Comparison of ENCODE assay signal across 17 cellular contexts in genomic region chr16:1839554-1839953, GRCh38. TPM values are rescaled to one million over a fixed set of nuclear protein-coding genes. Genes with fewer than 3 reads are reported as not detected.
DNase-seq lines count a peak whose midpoint lies in the region; ATAC-seq, FAIRE-seq and TF ChIP-seq lines count a peak whose summit lies in the region.
"Had no signal": no experiment of that assay in that cellular context is flagged by ENCODE, and none has a peak within 500 bp of the region (broad histone marks: within the 10 kb centered on the region; RNA-seq: fewer than 3 reads in every experiment).

No MANE protein-coding gene starts in this region.

- H3K27me3 ChIP-seq in keratinocyte (ENCODE audit: control insufficient read depth, extremely low read depth, insufficient read depth, low read length), result no peaks in the 10 kb centered on the region
- no peaks in the 10 kb centered on the region for H3K27me3 ChIP-seq in dorsolateral prefrontal cortex
- no peaks in the 10 kb centered on the region for H3K27me3 ChIP-seq in SK-N-SH (ENCODE audit: insufficient read depth)
- H3K27me3 ChIP-seq: BLaER1, sigmoid colon had no signal

- ATAC-seq in HG03139 (IDR thresholded peaks at IDR 0.05; ENCODE audit: unreplicated experiment), result no peak
- ATAC-seq: activated CD8-positive, alpha-beta memory T cell treated with anti-CD3 and anti-CD28 coated beads, Interleukin-2, amount 10 ng/mL, durations not matched to agents 7 days and 5 days; naive thymus-derived CD8-positive, alpha-beta T cell had no signal

- no peaks in the 10 kb centered on the region for H3K9me2 ChIP-seq in SK-N-SH

- H3K4me2 ChIP-seq in keratinocyte (ENCODE audit: control insufficient read depth, extremely low read depth, insufficient read depth, low read depth, low read length), result peak overlapping the region; percentile 52
- no peak overlapping the region for H3K4me2 ChIP-seq in SK-N-SH
- H3K4me2 ChIP-seq: BLaER1 had no signal

- TF ChIP-seq CTCF in NB4 (IDR thresholded peaks at IDR 0.05; ENCODE audit: low read depth, low read length) (no peak), cardiac fibroblast (IDR thresholded peaks at IDR 0.05; ENCODE audit: low read depth, low read length) (no peak), keratinocyte (optimal IDR thresholded peaks at IDR 0.05 in 1 of 3, IDR thresholded peaks at IDR 0.05 in 1 of 3, conservative IDR thresholded peaks at IDR 0.05 in 1 of 3; ENCODE audit: extremely low read depth in 1 of 3, insufficient read depth in 2 of 3, low read length in 3 of 3) (no peak), dorsolateral prefrontal cortex (IDR thresholded peaks at IDR 0.05 in 54 of 56, conservative IDR thresholded peaks at IDR 0.05 in 2 of 56; ENCODE audit: low read depth in 1 of 56, partially characterized antibody in 56 of 56) (no peak), SK-N-SH (IDR thresholded peaks at IDR 0.05) (no peak)

- H4K20me1 ChIP-seq in keratinocyte (ENCODE audit: control insufficient read depth, extremely low read depth, insufficient read depth, low read length) (no peaks in the 10 kb centered on the region), SK-N-SH (ENCODE audit: insufficient read depth) (no peaks in the 10 kb centered on the region)
- H4K20me1 ChIP-seq: BLaER1 had no signal

- TF ChIP-seq EP300 in SK-N-SH (IDR thresholded peaks at IDR 0.05; ENCODE audit: borderline replicate concordance in 1 of 2, low read depth in 1 of 2, low read length in 1 of 2), result no peak

- TF ChIP-seq RAD21 in SK-N-SH (IDR thresholded peaks at IDR 0.05; ENCODE audit: low read length), result no peak

- no peaks in the 10 kb centered on the region for H3K36me3 ChIP-seq in keratinocyte (ENCODE audit: control insufficient read depth in 2 of 2, extremely low read depth in 1 of 2, insufficient read depth in 2 of 2, low read length in 2 of 2)
- peaks cover 0 to 2% of the 10 kb centered on the region in 2 experiments for H3K36me3 ChIP-seq in SK-N-SH (replicated peaks in 1 of 2; ENCODE audit: control insufficient read depth in 1 of 2, insufficient read depth in 2 of 2, low read length in 1 of 2)
- H3K36me3 ChIP-seq: BLaER1 had no signal

- CTCF ChIA-PET in SK-N-SH (lab: Yijun Ruan, JAX), result interaction anchor here (1.3 kb wide), 1 partner anchor 12 kb away, joined by 3 read pairs; no protein-coding TSS in a partner anchor

- H3K4me1 ChIP-seq in keratinocyte (ENCODE audit: control insufficient read depth, extremely low read depth, insufficient read depth, low read length), result peaks cover 17% of the 10 kb centered on the region
- H3K4me1 ChIP-seq in SK-N-SH (ENCODE audit: control insufficient read depth in 1 of 2, insufficient read depth in 2 of 2, low read depth in 1 of 2, low read length in 1 of 2), result no peaks in the 10 kb centered on the region
- H3K4me1 ChIP-seq: BLaER1, sigmoid colon had no signal

- 71% methylated on average over 8 of the region's 9 CpGs for WGBS in SK-N-SH (ENCODE audit: low lambda C conversion rate)

- H3K27ac ChIP-seq in keratinocyte (ENCODE audit: control insufficient read depth, insufficient read depth, low read length) (peak overlapping the region; percentile 2), dorsolateral prefrontal cortex (no peak overlapping the region), SK-N-SH (ENCODE audit: low read depth in 2 of 2, low read length in 1 of 2) (no peak overlapping the region)
- H3K27ac ChIP-seq: BLaER1, sigmoid colon had no signal

- peak; percentile 83 for FAIRE-seq in keratinocyte (lab: Jason Lieb, UNC)
- FAIRE-seq: G401.6, islet of Langerhans had no signal

- H3K4me3 ChIP-seq in NB4 (ENCODE audit: low read depth, low read length) (no peak overlapping the region), cardiac fibroblast (replicated peaks in 1 of 2; ENCODE audit: low read depth in 2 of 2, low read length in 2 of 2) (no peak overlapping the region), keratinocyte (ENCODE audit: control insufficient read depth in 2 of 3, extremely low read depth in 1 of 3, insufficient read depth in 2 of 3, low read depth in 1 of 3, low read length in 3 of 3) (no peak overlapping the region), dorsolateral prefrontal cortex (no peak overlapping the region), SK-N-SH (ENCODE audit: low read depth in 2 of 2, low read length in 1 of 2) (no peak overlapping the region)
- H3K4me3 ChIP-seq: BLaER1, sigmoid colon had no signal

- no peaks in the 10 kb centered on the region for H3K9me1 ChIP-seq in keratinocyte (ENCODE audit: control insufficient read depth, extremely low read depth, insufficient read depth, low read length)

- peak overlapping the region; percentile 78 for H2AFZ ChIP-seq in keratinocyte (ENCODE audit: control insufficient read depth, low read length)
- no peak overlapping the region for H2AFZ ChIP-seq in SK-N-SH (ENCODE audit: low read depth)

- dilution Hi-C loops in keratinocyte (cut with MboI; ENCODE audit: extremely low pct_ligation_motif_present, low sequenced_read_pairs), result no loop called here

- H3K79me2 ChIP-seq in keratinocyte (ENCODE audit: control insufficient read depth, insufficient read depth, low read length) (no peaks in the 10 kb centered on the region), SK-N-SH (ENCODE audit: insufficient read depth) (no peaks in the 10 kb centered on the region)

- H3K9ac ChIP-seq in keratinocyte (ENCODE audit: control insufficient read depth, extremely low read depth, insufficient read depth, low read length), result peak overlapping the region; percentile 34
- H3K9ac ChIP-seq in SK-N-SH, result no peak overlapping the region
- H3K9ac ChIP-seq: BLaER1 had no signal

- no peaks in the 10 kb centered on the region for H3K9me3 ChIP-seq in keratinocyte (ENCODE audit: control insufficient read depth, low read depth, low read length)
- H3K9me3 ChIP-seq in SK-N-SH, result no peaks in the 10 kb centered on the region
- H3K9me3 ChIP-seq: BLaER1, sigmoid colon had no signal

- peak; percentile 72 for DNase-seq in EL
- peak; percentile 49 for DNase-seq in NB4 (ENCODE audit: low read depth)
- peak; percentile 35 to 41 for DNase-seq in cardiac fibroblast (ENCODE audit: low read depth in 2 of 2)
- no peak for DNase-seq in keratinocyte (ENCODE audit: low read depth, low spot score)
- DNase-seq in NCI-H1694 (lab: John Stamatoyannopoulos, UW), result no peak
- no peak for DNase-seq in dorsolateral prefrontal cortex
- DNase-seq in SK-N-SH, result no peak
- DNase-seq: activated CD8-positive, alpha-beta memory T cell treated with anti-CD3 and anti-CD28 coated beads, Interleukin-2, amount 10 ng/mL, durations not matched to agents 7 days and 5 days; activated naive CD4-positive, alpha-beta T cell treated with anti-CD3 and anti-CD28 coated beads, Interleukin-2, amount 10 ng/mL, durations not matched to agents 7 days and 5 days; naive thymus-derived CD8-positive, alpha-beta T cell; NCI-H446 treated with DMSO at 0.1 percent for 48 hours; sigmoid colon had no signal

- no peak for TF ChIP-seq POLR2A in NB4 (IDR thresholded peaks at IDR 0.05; ENCODE audit: extremely low read depth, insufficient read length)

- H3F3A ChIP-seq in SK-N-SH (replicated peaks; ENCODE audit: insufficient read depth), result peaks cover 4% of the 10 kb centered on the region

- POLR2A ChIA-PET in SK-N-SH (lab: Yijun Ruan, JAX), result no interaction called here

- intact Hi-C loops in dorsolateral prefrontal cortex (cut with DNase I), result no loop called here

RNA-seq across cellular contexts. Expression of gene FAHD1, which starts 12.5 kb away (rescaled TPM):
- 29.4 to 59.5 TPM (median 36.8 TPM) in 3 replicates for polyA plus RNA-seq in keratinocyte
- 23.9 TPM for polyA plus RNA-seq in keratinocyte (2011; ENCODE audit: low read depth)
- 28.3 and 59.4 TPM in 2 replicates for polyA plus RNA-seq in keratinocyte (2011; cell fraction: cytosol; rRNA removed)
- polyA plus RNA-seq in keratinocyte (2011; cell fraction: nucleus; rRNA removed), result 24.1 and 34.8 TPM in 2 replicates
- 27.6 and 47.5 TPM in 2 replicates for polyA plus RNA-seq in keratinocyte (2012; ENCODE audit: low replicate concordance)
- polyA minus RNA-seq in keratinocyte, result 11.1 to 29.0 TPM (median 19.7 TPM) in 3 replicates
- polyA minus RNA-seq in keratinocyte (2011; cell fraction: cytosol; rRNA and poly(A)+ RNA removed), result 55.8 TPM
- polyA minus RNA-seq in keratinocyte (2011; cell fraction: nucleus; rRNA and poly(A)+ RNA removed), result 21.7 and 30.0 TPM in 2 replicates
- total RNA-seq in dorsolateral prefrontal cortex, result 10 to 100 TPM; 13.0 to 36.9 (median 23.5) TPM
- 58.2 and 59.0 TPM in 2 replicates for polyA plus RNA-seq in SK-N-SH (2012; rRNA removed)
- polyA plus RNA-seq in SK-N-SH (2012; cell fraction: cytosol; rRNA removed), result 36.6 and 57.1 TPM in 2 replicates
- polyA plus RNA-seq in SK-N-SH (2012; cell fraction: nucleus; rRNA removed), result 27.7 and 32.2 TPM in 2 replicates

RNA-seq across cellular contexts. Expression of gene HAGH, which starts 12.9 kb away (rescaled TPM):
- polyA plus RNA-seq in keratinocyte (17.7 to 31.2 TPM (median 22.2 TPM) in 3 replicates), SK-N-SH (2012; rRNA removed) (119 and 138 TPM in 2 replicates)
- polyA plus RNA-seq in keratinocyte (2011; ENCODE audit: low read depth), result 53.4 TPM
- 13.7 and 25.2 TPM in 2 replicates for polyA plus RNA-seq in keratinocyte (2011; cell fraction: cytosol; rRNA removed)
- 19.0 and 28.6 TPM in 2 replicates for polyA plus RNA-seq in keratinocyte (2011; cell fraction: nucleus; rRNA removed)
- polyA plus RNA-seq in keratinocyte (2012; ENCODE audit: low replicate concordance), result 22.1 and 40.3 TPM in 2 replicates
- polyA minus RNA-seq in keratinocyte, result 11.5 to 22.0 TPM (median 21.0 TPM) in 3 replicates
- 19.6 TPM for polyA minus RNA-seq in keratinocyte (2011; cell fraction: cytosol; rRNA and poly(A)+ RNA removed)
- polyA minus RNA-seq in keratinocyte (2011; cell fraction: nucleus; rRNA and poly(A)+ RNA removed), result 9.1 and 12.8 TPM in 2 replicates
- 100 to 1,000 TPM in 118 of 120 experiments, 10 to 100 TPM in 2; 85.9 to 195 (median 142) TPM for total RNA-seq in dorsolateral prefrontal cortex
- 66.9 and 102 TPM in 2 replicates for polyA plus RNA-seq in SK-N-SH (2012; cell fraction: cytosol; rRNA removed)
- polyA plus RNA-seq in SK-N-SH (2012; cell fraction: nucleus; rRNA removed), result 88.7 and 92.4 TPM in 2 replicates

RNA-seq across cellular contexts. Expression of gene MEIOB, which starts 32.4 kb away (rescaled TPM):
- polyA plus RNA-seq in keratinocyte, result not detected in 3 replicates
- not detected for polyA plus RNA-seq in keratinocyte (2011; ENCODE audit: low read depth)
- 0.04 TPM in 1 of 2 replicates, not detected in the other for polyA plus RNA-seq in keratinocyte (2011; cell fraction: cytosol; rRNA removed)
- not detected in 2 replicates for polyA plus RNA-seq in keratinocyte (2011; cell fraction: nucleus; rRNA removed)
- polyA plus RNA-seq in keratinocyte (2012; ENCODE audit: low replicate concordance), result not detected in 2 replicates
- polyA minus RNA-seq in keratinocyte, result not detected in 3 replicates
- polyA minus RNA-seq in keratinocyte (2011; cell fraction: cytosol; rRNA and poly(A)+ RNA removed), result not detected
- polyA minus RNA-seq in keratinocyte (2011; cell fraction: nucleus; rRNA and poly(A)+ RNA removed), result not detected in 2 replicates
- 1 to 10 TPM in 17 of 120 experiments, under 1 TPM in 37, not detected in 66; 0.25 to 2.3 (median 0.82) TPM for total RNA-seq in dorsolateral prefrontal cortex
- polyA plus RNA-seq in SK-N-SH (2012; rRNA removed), result 0.05 TPM in 1 of 2 replicates, not detected in the other
- polyA plus RNA-seq in SK-N-SH (2012; cell fraction: cytosol; rRNA removed), result 0.04 TPM in 2 replicates
- polyA plus RNA-seq in SK-N-SH (2012; cell fraction: nucleus; rRNA removed), result 0.13 and 0.27 TPM in 2 replicates
- total RNA-seq: activated CD8-positive, alpha-beta memory T cell treated with anti-CD3 and anti-CD28 coated beads, Interleukin-2, amount 10 ng/mL, durations not matched to agents 7 days and 5 days; fibroblast of lung; naive thymus-derived CD8-positive, alpha-beta T cell; sigmoid colon had no signal
- polyA plus RNA-seq: fibroblast of lung; naive thymus-derived CD8-positive, alpha-beta T cell had no signal

RNA-seq across cellular contexts. Expression of gene IGFALS, which starts 46.0 kb away (rescaled TPM):
- not detected in 3 replicates for polyA plus RNA-seq in keratinocyte
- polyA plus RNA-seq in keratinocyte (2011; ENCODE audit: low read depth), result not detected
- not detected in 2 replicates for polyA plus RNA-seq in keratinocyte (2011; cell fraction: cytosol; rRNA removed)
- 0.09 TPM in 1 of 2 replicates, not detected in the other for polyA plus RNA-seq in keratinocyte (2011; cell fraction: nucleus; rRNA removed)
- 0.18 TPM in 1 of 2 replicates, not detected in the other for polyA plus RNA-seq in keratinocyte (2012; ENCODE audit: low replicate concordance)
- polyA minus RNA-seq in keratinocyte, result not detected in 3 replicates
- polyA minus RNA-seq in keratinocyte (2011; cell fraction: cytosol; rRNA and poly(A)+ RNA removed), result not detected
- polyA minus RNA-seq in keratinocyte (2011; cell fraction: nucleus; rRNA and poly(A)+ RNA removed), result not detected in 2 replicates
- total RNA-seq in dorsolateral prefrontal cortex, result 1 to 10 TPM in 79 of 120 experiments, under 1 TPM in 40, not detected in 1; 0.27 to 3.7 (median 1.2) TPM
- 0.02 and 0.03 TPM in 2 replicates for polyA plus RNA-seq in SK-N-SH (2012; rRNA removed)
- not detected in 2 replicates for polyA plus RNA-seq in SK-N-SH (2012; cell fraction: cytosol; rRNA removed)
- polyA plus RNA-seq in SK-N-SH (2012; cell fraction: nucleus; rRNA removed), result 0.10 and 0.26 TPM in 2 replicates
- total RNA-seq: activated CD8-positive, alpha-beta memory T cell treated with anti-CD3 and anti-CD28 coated beads, Interleukin-2, amount 10 ng/mL, durations not matched to agents 7 days and 5 days; fibroblast of lung had no signal
- polyA plus RNA-seq: fibroblast of lung; naive thymus-derived CD8-positive, alpha-beta T cell had no signal

RNA-seq across cellular contexts. Expression of gene NUBP2, which starts 56.8 kb away (rescaled TPM):
- polyA plus RNA-seq in keratinocyte (24.4 to 39.4 TPM (median 34.9 TPM) in 3 replicates), SK-N-SH (2012; rRNA removed) (73.2 and 75.4 TPM in 2 replicates)
- 6.6 TPM for polyA plus RNA-seq in keratinocyte (2011; ENCODE audit: low read depth)
- polyA plus RNA-seq in keratinocyte (2011; cell fraction: cytosol; rRNA removed), result 16.3 and 54.8 TPM in 2 replicates
- polyA plus RNA-seq in keratinocyte (2011; cell fraction: nucleus; rRNA removed), result 21.8 and 32.0 TPM in 2 replicates
- polyA plus RNA-seq in keratinocyte (2012; ENCODE audit: low replicate concordance), result 27.1 and 51.8 TPM in 2 replicates
- 8.4 to 11.7 TPM (median 9.0 TPM) in 3 replicates for polyA minus RNA-seq in keratinocyte
- polyA minus RNA-seq in keratinocyte (2011; cell fraction: cytosol; rRNA and poly(A)+ RNA removed), result 63.9 TPM
- polyA minus RNA-seq in keratinocyte (2011; cell fraction: nucleus; rRNA and poly(A)+ RNA removed), result 12.7 and 16.4 TPM in 2 replicates
- 10 to 100 TPM; 29.7 to 55.7 (median 39.2) TPM for total RNA-seq in dorsolateral prefrontal cortex
- polyA plus RNA-seq in SK-N-SH (2012; cell fraction: cytosol; rRNA removed), result 30.1 and 51.3 TPM in 2 replicates
- polyA plus RNA-seq in SK-N-SH (2012; cell fraction: nucleus; rRNA removed), result 98.8 and 129 TPM in 2 replicates

Comparison
In these comparisons a context has a peak if more than half of its experiments do, and no peak if none do; other contexts are left out.
1. DNase-seq: peak in EL (single experiment), NB4 (single experiment) and cardiac fibroblast (2 of 2); none in keratinocyte (single experiment), NCI-H1694 (single experiment), dorsolateral prefrontal cortex (0 of 10) and SK-N-SH (single experiment).